ENCODE assay signal across 12 cellular contexts in genomic region chr18:26225022-26225693, GRCh38. TPM values are rescaled to one million over a fixed set of nuclear protein-coding genes. Genes with fewer than 3 reads are reported as not detected.
DNase-seq lines count a peak whose midpoint lies in the region; ATAC-seq and TF ChIP-seq lines count a peak whose summit lies in the region.
"Had no signal": no experiment of that assay in that cellular context is flagged by ENCODE, and none has a peak within 500 bp of the region (broad histone marks: within the 10 kb centered on the region; RNA-seq: fewer than 3 reads in every experiment).

No MANE protein-coding gene starts in this region.

- H3K9me3 Mint-ChIP-seq in MCF 10A (ENCODE audit: unreplicated experiment): no peaks in the 10 kb centered on the region

- BruUV-seq in MCF 10A (replicated peaks; lab: Mats Ljungman, UMichigan): no TSS peak

- no peaks in the 10 kb centered on the region for H3K4me1 ChIP-seq in breast epithelium
- H3K4me1 ChIP-seq in thoracic aorta (ENCODE audit: control insufficient read depth in 1 of 2, low read depth in 2 of 2): peaks cover 7 to 8% of the 10 kb centered on the region in 2 donors
- H3K4me1 ChIP-seq in aorta (ENCODE audit: control insufficient read depth in 1 of 2, insufficient read depth in 2 of 2, low read length in 2 of 2): no peaks in the 10 kb centered on the region

- H3K27ac Mint-ChIP-seq in MCF 10A (ENCODE audit: low read depth, unreplicated experiment): peak overlapping the region; percentile 99

- CTCF ChIA-PET in MCF 10A (lab: Yijun Ruan, JAX): interaction anchor here (0.6 to 0.7 kb wide), 2 partner anchors 117 to 314 kb away, joined by 3 to 4 read pairs; no protein-coding TSS in a partner anchor

- POLR2A ChIA-PET in MCF 10A (lab: Yijun Ruan, JAX): interaction anchor here (0.6 to 3.5 kb wide), 7 partner anchors 16 to 479 kb away, joined by 3 to 28 read pairs (median 4); partner anchors contain the start of gene SS18

- H3K27ac ChIP-seq in breast epithelium: no peak overlapping the region
- H3K27ac ChIP-seq in epithelial cell of prostate: peak overlapping the region; percentile 40
- no peak overlapping the region for H3K27ac ChIP-seq in thoracic aorta
- no peak overlapping the region for H3K27ac ChIP-seq in aorta (ENCODE audit: low read depth in 1 of 2, low read length in 2 of 2)
- H3K27ac ChIP-seq: upper lobe of right lung had no signal

- H3K9me3 ChIP-seq in breast epithelium (no peaks in the 10 kb centered on the region), thoracic aorta (no peaks in the 10 kb centered on the region), aorta (ENCODE audit: control insufficient read depth, low read length) (no peaks in the 10 kb centered on the region)
- H3K9me3 ChIP-seq: upper lobe of right lung had no signal

- H3K27me3 Mint-ChIP-seq in MCF 10A (ENCODE audit: insufficient read depth, unreplicated experiment): peaks cover 12% of the 10 kb centered on the region

- intact Hi-C loops in MCF 10A (cut with micrococcal nuclease) (loop anchor here (5.0 kb wide), 1 partner anchor 42 kb away; no protein-coding TSS in a partner anchor), breast epithelium (cut with DNase I; ENCODE audit: low total_unique reads) (no loop called here), aorta (cut with DNase I) (loop anchor here (5.0 to 10.0 kb wide), 3 partner anchors 133 to 430 kb away; partner anchors contain the start of gene SS18 (in 1 of the 2))

- H3K36me3 ChIP-seq in breast epithelium (no peaks in the 10 kb centered on the region), thoracic aorta (no peaks in the 10 kb centered on the region), aorta (ENCODE audit: control insufficient read depth in 1 of 2, insufficient read depth in 2 of 2, low read length in 1 of 2) (no peaks in the 10 kb centered on the region)
- H3K36me3 ChIP-seq: brain microvascular endothelial cell, upper lobe of right lung had no signal

- no peak for ATAC-seq in thoracic aorta (ENCODE audit: insufficient number of reproducible peaks, low FRiP score, low read depth)
- ATAC-seq in GM18517 (IDR thresholded peaks at IDR 0.05; ENCODE audit: unreplicated experiment): no peak
- ATAC-seq in aorta (ENCODE audit: low FRiP score): no peak

- TF ChIP-seq POLR2A in breast epithelium (IDR thresholded peaks at IDR 0.05): no peak

- peaks cover 17% of the 10 kb centered on the region for H3K4me1 Mint-ChIP-seq in MCF 10A (ENCODE audit: insufficient read depth, unreplicated experiment)

- H3K27me3 ChIP-seq in breast epithelium: no peaks in the 10 kb centered on the region
- no peaks in the 10 kb centered on the region for H3K27me3 ChIP-seq in thoracic aorta (replicated peaks; ENCODE audit: insufficient read depth)
- no peaks in the 10 kb centered on the region for H3K27me3 ChIP-seq in aorta (ENCODE audit: control insufficient read depth in 1 of 2, insufficient read depth in 2 of 2, low read length in 1 of 2)
- H3K27me3 ChIP-seq: brain microvascular endothelial cell, upper lobe of right lung had no signal

- H3K4me3 ChIP-seq in breast epithelium (peak overlapping the region in 1 of 3 donors; percentile 99), thoracic aorta (peak overlapping the region; percentile 93), aorta (ENCODE audit: low read length in 2 of 2) (no peak overlapping the region)

- WGBS in aorta, 2 donors: 85 to 86% methylated on average over 7 of the region's 7 CpGs

- no peak for DNase-seq in MCF 10A (ENCODE audit: unreplicated experiment)
- no peak for DNase-seq in breast epithelium (ENCODE audit: low spot score in 2 of 2)
- DNase-seq in SK-N-DZ (ENCODE audit: low spot score): peak; percentile 22
- DNase-seq in epithelial cell of prostate (ENCODE audit: low read depth, low spot score): no peak
- no peak for DNase-seq in thoracic aorta (ENCODE audit: low spot score)
- no peak for DNase-seq in ureter (ENCODE audit: low spot score)
- DNase-seq in aorta: no peak
- DNase-seq: brain microvascular endothelial cell; glutamatergic neuron; stimulated activated CD4-positive, alpha-beta T cell treated with anti-CD3 and anti-CD28 coated beads, Interleukin-4, amount 100 ng/mL, for 1 hour; upper lobe of right lung had no signal

- peaks cover 7% of the 10 kb centered on the region for H3K36me3 Mint-ChIP-seq in MCF 10A (ENCODE audit: insufficient read depth, unreplicated experiment)

- TF ChIP-seq CTCF in MCF 10A (IDR thresholded peaks at IDR 0.05; ENCODE audit: unreplicated experiment): no peak
- no peak for TF ChIP-seq CTCF in breast epithelium (IDR thresholded peaks at IDR 0.05)
- TF ChIP-seq CTCF in thoracic aorta (IDR thresholded peaks at IDR 0.05): no peak

- H3K4me3 Mint-ChIP-seq in MCF 10A (ENCODE audit: unreplicated experiment): peak overlapping the region; percentile 93

RNA-seq across cellular contexts. Expression of gene TAF4B, which starts 1.1 kb away (rescaled TPM):
- total RNA-seq in MCF 10A (2022) (5.8 and 9.2 TPM in 2 replicates), breast epithelium (10 to 100 TPM; 13.6 to 16.8 (median 14.1) TPM), thoracic aorta (10 to 100 TPM in 1 of 2 donors, 1 to 10 TPM in 1; 3.9 to 15.6 TPM), ureter (7.8 TPM), aorta (1 to 10 TPM; 3.9 to 4.2 TPM)
- 12.7 and 15.4 TPM in 2 replicates for polyA plus RNA-seq in SK-N-DZ (2014; cell fraction: cytosol; rRNA removed)
- 12.8 and 13.1 TPM in 2 replicates for polyA plus RNA-seq in SK-N-DZ (2014; cell fraction: nucleus; rRNA removed)
- polyA plus RNA-seq in aorta: under 1 TPM; 0.63 to 0.74 TPM
